Comparison of ENCODE assay signal across 1 cellular context in the genomic region with DNA sequence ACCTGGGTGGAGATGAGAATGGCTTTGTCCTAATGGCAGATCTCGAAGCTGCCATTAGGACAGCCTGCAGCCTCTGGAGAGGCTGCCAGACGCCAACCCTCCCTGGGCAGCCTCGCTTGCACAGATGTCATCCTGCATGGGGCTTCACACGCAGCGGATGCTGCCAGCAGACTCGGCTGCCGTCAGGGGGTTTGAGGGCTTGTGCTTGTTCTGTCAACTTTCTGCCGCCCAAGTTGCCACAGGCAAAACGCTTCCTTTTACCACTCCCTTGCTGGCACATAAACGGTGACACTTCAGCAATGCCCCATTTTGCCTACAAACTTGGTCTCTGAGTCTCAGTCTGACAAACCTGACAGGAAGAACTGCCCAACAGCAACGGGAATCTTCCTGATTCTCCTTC.
TF ChIP-seq lines count a peak whose summit lies in the region.

No MANE protein-coding gene starts in this region.

TF ChIP-seq in IMR-90, 13 proteins besides CTCF, POLR2A, EP300 and RAD21 (continued from another document):
- TF ChIP-seq, protein P1, sequence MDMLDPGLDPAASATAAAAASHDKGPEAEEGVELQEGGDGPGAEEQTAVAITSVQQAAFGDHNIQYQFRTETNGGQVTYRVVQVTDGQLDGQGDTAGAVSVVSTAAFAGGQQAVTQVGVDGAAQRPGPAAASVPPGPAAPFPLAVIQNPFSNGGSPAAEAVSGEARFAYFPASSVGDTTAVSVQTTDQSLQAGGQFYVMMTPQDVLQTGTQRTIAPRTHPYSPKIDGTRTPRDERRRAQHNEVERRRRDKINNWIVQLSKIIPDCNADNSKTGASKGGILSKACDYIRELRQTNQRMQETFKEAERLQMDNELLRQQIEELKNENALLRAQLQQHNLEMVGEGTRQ (IDR thresholded peaks at IDR 0.05; ENCODE audit: low read depth, low read length), result no peak
- TF ChIP-seq BHLHE40 (IDR thresholded peaks at IDR 0.05; ENCODE audit: low read depth, low read length) (no peak), RCOR1 (IDR thresholded peaks at IDR 0.05; ENCODE audit: insufficient replicate concordance, low read length) (no peak), MAZ (IDR thresholded peaks at IDR 0.05; ENCODE audit: borderline replicate concordance, low read depth, low read length) (no peak), CEBPB (IDR thresholded peaks at IDR 0.05; ENCODE audit: low read depth, low read length) (no peak), SMC3 (IDR thresholded peaks at IDR 0.05; ENCODE audit: low read depth, low read length) (no peak)
TF ChIP-seq in IMR-90: peak in this region for 0.
